ENCODE assay signal across 1 cellular context in the genomic region with DNA sequence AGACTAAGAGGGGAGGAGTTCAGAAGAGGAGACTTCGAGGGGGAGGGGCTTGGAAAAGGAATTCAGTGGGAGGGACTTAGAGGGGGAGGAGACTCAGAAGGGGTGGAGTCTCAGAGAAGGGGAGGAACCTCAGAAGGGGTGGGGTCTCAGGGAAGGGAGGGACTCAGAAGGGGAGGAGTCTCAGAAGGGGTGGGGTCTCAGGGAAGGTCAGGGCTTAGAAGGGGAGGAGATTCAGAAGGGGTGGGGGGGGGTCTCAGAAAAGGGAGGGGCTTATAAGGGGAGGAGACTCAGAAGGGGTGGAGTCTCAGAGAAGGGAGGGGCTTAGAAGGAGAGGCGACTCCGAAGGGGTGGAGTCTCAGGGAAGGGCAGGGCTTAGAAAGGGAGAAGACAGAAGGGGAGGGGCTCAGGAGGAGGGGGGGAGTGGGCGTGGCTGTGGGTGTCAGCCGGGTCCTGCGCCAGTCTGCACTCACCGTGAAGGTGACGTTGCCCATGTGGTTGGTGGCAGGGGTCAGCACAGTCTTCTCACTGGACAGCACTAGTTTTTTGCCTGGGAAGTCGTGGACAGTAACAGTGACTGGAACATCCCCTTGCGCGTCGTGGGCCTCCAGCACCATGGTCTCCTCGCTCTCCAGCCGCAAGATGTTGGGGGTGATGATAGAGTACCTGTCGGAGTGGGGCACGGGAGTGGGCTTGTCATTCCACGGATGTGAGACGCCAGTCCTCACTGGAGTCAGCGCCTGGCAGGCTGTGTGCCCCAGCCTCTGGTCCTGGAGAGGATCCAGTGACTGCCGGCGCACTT.
TF ChIP-seq lines count a peak whose summit lies in the region.

No MANE protein-coding gene starts in this region.

TF ChIP-seq in HepG2, 621 proteins besides CTCF, POLR2A, EP300 and RAD21 (continued from another document):
- TF ChIP-seq HOXA3 (CRISPR knock-in tag; IDR thresholded peaks at IDR 0.05) (peak; percentile 54), GATA4 (IDR thresholded peaks at IDR 0.05; ENCODE audit: borderline replicate concordance, low read depth) (no peak), AGO1 (IDR thresholded peaks at IDR 0.05; ENCODE audit: low read depth, low read length, poor library complexity, severe bottlenecking) (no peak), HMGXB4 (CRISPR knock-in tag; IDR thresholded peaks at IDR 0.05; ENCODE audit: borderline replicate concordance in 1 of 2, low read depth in 1 of 2) (peak; percentile 31 to 38; a peak in 2 of 4 replicates), ZNF563 (CRISPR knock-in tag; IDR thresholded peaks at IDR 0.05) (no peak; the same call in 1 of the 2 replicates), HNRNPK (IDR thresholded peaks at IDR 0.05; ENCODE audit: low read depth, low read length, poor library complexity, severe bottlenecking) (peak; percentile 70), NCOA2 (CRISPR knock-in tag; IDR thresholded peaks at IDR 0.05) (peak; percentile 29; the same call in 1 of the 2 replicates), EEA1 (CRISPR knock-in tag; IDR thresholded peaks at IDR 0.05; ENCODE audit: borderline replicate concordance) (peak; percentile 74), PHF8 (CRISPR knock-in tag; IDR thresholded peaks at IDR 0.05) (peak; percentile 21; the same call in 1 of the 2 replicates), SMAD1 (CRISPR knock-in tag; IDR thresholded peaks at IDR 0.05; ENCODE audit: borderline replicate concordance, low read depth) (peak; percentile 39; the same call in 1 of the 2 replicates), WIZ (CRISPR knock-in tag; IDR thresholded peaks at IDR 0.05) (no peak), BRD4 (CRISPR knock-in tag; IDR thresholded peaks at IDR 0.05) (0 out of 2 replicates have a peak, but pooled peaks have one; percentile 31)
- TF ChIP-seq, protein P1, sequence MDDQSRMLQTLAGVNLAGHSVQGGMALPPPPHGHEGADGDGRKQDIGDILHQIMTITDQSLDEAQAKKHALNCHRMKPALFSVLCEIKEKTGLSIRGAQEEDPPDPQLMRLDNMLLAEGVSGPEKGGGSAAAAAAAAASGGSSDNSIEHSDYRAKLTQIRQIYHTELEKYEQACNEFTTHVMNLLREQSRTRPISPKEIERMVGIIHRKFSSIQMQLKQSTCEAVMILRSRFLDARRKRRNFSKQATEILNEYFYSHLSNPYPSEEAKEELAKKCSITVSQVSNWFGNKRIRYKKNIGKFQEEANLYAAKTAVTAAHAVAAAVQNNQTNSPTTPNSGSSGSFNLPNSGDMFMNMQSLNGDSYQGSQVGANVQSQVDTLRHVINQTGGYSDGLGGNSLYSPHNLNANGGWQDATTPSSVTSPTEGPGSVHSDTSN (CRISPR knock-in tag; IDR thresholded peaks at IDR 0.05; ENCODE audit: borderline replicate concordance), result no peak
